ENCODE assay signal across 16 cellular contexts in the genomic region with DNA sequence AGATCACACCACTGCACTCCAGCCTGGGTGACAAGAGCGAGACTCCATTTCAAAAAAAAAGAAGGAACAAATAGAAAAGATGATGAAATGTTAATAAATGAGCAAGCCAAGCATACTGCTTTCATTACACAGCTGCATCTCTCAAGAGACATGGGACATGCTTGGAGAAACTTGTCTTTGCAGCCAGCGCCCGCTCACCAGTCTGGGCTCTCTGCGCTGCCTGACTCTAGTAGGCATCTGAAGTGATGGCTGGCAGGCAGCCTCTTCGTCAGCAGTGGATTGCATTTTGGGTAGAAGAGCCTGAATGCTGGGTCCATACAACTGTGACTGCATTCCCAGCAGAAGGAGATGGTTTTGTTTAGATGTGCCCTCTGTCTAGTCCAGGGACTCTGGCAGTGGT. TPM values are rescaled to one million over a fixed set of nuclear protein-coding genes. Genes with fewer than 3 reads are reported as not detected.
DNase-seq lines count a peak whose midpoint lies in the region; ATAC-seq and TF ChIP-seq lines count a peak whose summit lies in the region.
"Had no signal": no experiment of that assay in that cellular context is flagged by ENCODE, and none has a peak within 500 bp of the region (broad histone marks: within the 10 kb centered on the region; RNA-seq: fewer than 3 reads in every experiment).

No MANE protein-coding gene starts in this region.

- DNase-seq in SK-N-SH, result no peak
- DNase-seq in T-helper 17 cell, result no peak
- peak; percentile 28 to 63 for DNase-seq in foreskin fibroblast
- DNase-seq in HUDEP-2 (lab: John Stamatoyannopoulos, UW; ENCODE audit: unreplicated experiment in 76 of 76), result no peak
- DNase-seq: Caco-2; central memory CD4-positive, alpha-beta T cell; heart left ventricle; NCI-H526 had no signal

- ATAC-seq in SK-N-SH treated with all-trans-retinoic acid at 6 μM for 48 hours, result peak; percentile 44; the same call in 2 of the 3 replicates
- no peak for ATAC-seq in T-helper 17 cell
- ATAC-seq in HG02678 (IDR thresholded peaks at IDR 0.05; ENCODE audit: unreplicated experiment), result no peak
- no peak for ATAC-seq in GM19467 (IDR thresholded peaks at IDR 0.05; ENCODE audit: unreplicated experiment)

- peaks cover 20% of the 10 kb centered on the region for H3K4me1 Mint-ChIP-seq in T-helper 17 cell

- CTCF ChIA-PET in SK-N-SH (lab: Yijun Ruan, JAX), result no interaction called here

- H3K4me1 ChIP-seq in SK-N-SH (ENCODE audit: control insufficient read depth in 1 of 2, insufficient read depth in 2 of 2, low read depth in 1 of 2, low read length in 1 of 2), result peaks cover under 1 to 6% of the 10 kb centered on the region in 2 experiments; a peak in 1 of 4 replicates
- H3K4me1 ChIP-seq: Caco-2 had no signal

- H3K9me3 ChIP-seq in SK-N-SH (no peaks in the 10 kb centered on the region), T-helper 17 cell (ENCODE audit: control insufficient read depth, low read length, poor library complexity, severe bottlenecking) (no peaks in the 10 kb centered on the region)
- H3K9me3 ChIP-seq: Caco-2, heart left ventricle had no signal

- no peak for TF ChIP-seq RAD21 in SK-N-SH (IDR thresholded peaks at IDR 0.05; ENCODE audit: low read length)

- no peaks in the 10 kb centered on the region for H3K9me2 ChIP-seq in SK-N-SH

- H3K27ac Mint-ChIP-seq in T-helper 17 cell, result peak overlapping the region; percentile 92
- H3K27ac Mint-ChIP-seq: activated naive CD4-positive, alpha-beta T cell treated with anti-CD3 and anti-CD28 coated beads, Interleukin-2, amount 50 U/mL, for 24 hours; T-helper 1 cell treated with Interleukin-12 subunit alpha and Interleukin-12 subunit beta and Interleukin-4 antibody, amounts not matched to agents 30 μg/mL and 1 μg/mL, for 36 hours had no signal

- POLR2A ChIA-PET in SK-N-SH (lab: Yijun Ruan, JAX), result no interaction called here

- no peak for TF ChIP-seq EP300 in SK-N-SH (IDR thresholded peaks at IDR 0.05; ENCODE audit: borderline replicate concordance in 1 of 2, low read depth in 1 of 2, low read length in 1 of 2)

- no peak for TF ChIP-seq CTCF in SK-N-SH (IDR thresholded peaks at IDR 0.05)
- TF ChIP-seq CTCF in foreskin fibroblast (IDR thresholded peaks at IDR 0.05; ENCODE audit: low read depth, low read length), result no peak

- H3K4me3 Mint-ChIP-seq in T-helper 17 cell, result no peak overlapping the region
- H3K4me3 Mint-ChIP-seq: activated naive CD4-positive, alpha-beta T cell treated with anti-CD3 and anti-CD28 coated beads, Interleukin-2, amount 50 U/mL, for 24 hours; T-helper 1 cell treated with Interleukin-12 subunit alpha and Interleukin-12 subunit beta and Interleukin-4 antibody, amounts not matched to agents 30 μg/mL and 1 μg/mL, for 36 hours had no signal

- H3K27ac ChIP-seq in SK-N-SH (ENCODE audit: low read depth in 2 of 2, low read length in 1 of 2), result no peak overlapping the region
- H3K27ac ChIP-seq in skin epidermis, result peak overlapping the region in 12 of 21 experiments; percentile 5 to 74 (median 40)
- H3K27ac ChIP-seq: 22Rv1 had no signal

- H3K4me3 ChIP-seq in SK-N-SH (ENCODE audit: low read depth in 2 of 2, low read length in 1 of 2) (no peak overlapping the region), foreskin fibroblast (ENCODE audit: low read depth in 1 of 2, low read length in 2 of 2) (peak overlapping the region in 1 of 2 donors; percentile 26), skin epidermis (no peak overlapping the region)
- H3K4me3 ChIP-seq: heart left ventricle had no signal

- no peaks in the 10 kb centered on the region for H3K27me3 ChIP-seq in SK-N-SH (ENCODE audit: insufficient read depth)
- H3K27me3 ChIP-seq: heart left ventricle had no signal

- H3K27me3 Mint-ChIP-seq in T-helper 17 cell, result no peaks in the 10 kb centered on the region
- H3K27me3 Mint-ChIP-seq: activated naive CD4-positive, alpha-beta T cell treated with anti-CD3 and anti-CD28 coated beads, Interleukin-2, amount 50 U/mL, for 24 hours had no signal

- WGBS in SK-N-SH (ENCODE audit: low lambda C conversion rate), result 96% methylated on average over 5 of the region's 5 CpGs

- no peaks in the 10 kb centered on the region for H3K36me3 ChIP-seq in SK-N-SH (replicated peaks in 1 of 2; ENCODE audit: control insufficient read depth in 1 of 2, insufficient read depth in 2 of 2, low read length in 1 of 2)

- H2AFZ ChIP-seq in SK-N-SH (ENCODE audit: low read depth), result no peak overlapping the region; the same call in 1 of the 2 replicates

- H3K9ac ChIP-seq in SK-N-SH, result no peak overlapping the region

- no peaks in the 10 kb centered on the region for H4K20me1 ChIP-seq in SK-N-SH (ENCODE audit: insufficient read depth)

- no peaks in the 10 kb centered on the region for H3K79me2 ChIP-seq in SK-N-SH (ENCODE audit: insufficient read depth)

- H3F3A ChIP-seq in SK-N-SH (replicated peaks; ENCODE audit: insufficient read depth), result no peaks in the 10 kb centered on the region

- peaks cover 22% of the 10 kb centered on the region for H3K36me3 Mint-ChIP-seq in T-helper 17 cell (ENCODE audit: low read depth)

- no peak overlapping the region for H3K4me2 ChIP-seq in SK-N-SH

TF ChIP-seq in SK-N-SH treated with all-trans-retinoic acid at 6 μM for 48 hours, 23 proteins besides CTCF, POLR2A, EP300 and RAD21:
- TF ChIP-seq ZNF8 (CRISPR knock-in tag; IDR thresholded peaks at IDR 0.05), result no peak
- no peak for TF ChIP-seq BACH2 (CRISPR knock-in tag; IDR thresholded peaks at IDR 0.05; ENCODE audit: borderline replicate concordance)
- TF ChIP-seq GLIS3 (CRISPR knock-in tag; IDR thresholded peaks at IDR 0.05), result no peak

TF ChIP-seq in SK-N-SH, 30 proteins besides CTCF, POLR2A, EP300 and RAD21:
- TF ChIP-seq, protein P1, sequence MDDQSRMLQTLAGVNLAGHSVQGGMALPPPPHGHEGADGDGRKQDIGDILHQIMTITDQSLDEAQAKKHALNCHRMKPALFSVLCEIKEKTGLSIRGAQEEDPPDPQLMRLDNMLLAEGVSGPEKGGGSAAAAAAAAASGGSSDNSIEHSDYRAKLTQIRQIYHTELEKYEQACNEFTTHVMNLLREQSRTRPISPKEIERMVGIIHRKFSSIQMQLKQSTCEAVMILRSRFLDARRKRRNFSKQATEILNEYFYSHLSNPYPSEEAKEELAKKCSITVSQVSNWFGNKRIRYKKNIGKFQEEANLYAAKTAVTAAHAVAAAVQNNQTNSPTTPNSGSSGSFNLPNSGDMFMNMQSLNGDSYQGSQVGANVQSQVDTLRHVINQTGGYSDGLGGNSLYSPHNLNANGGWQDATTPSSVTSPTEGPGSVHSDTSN (IDR thresholded peaks at IDR 0.05), result no peak
- TF ChIP-seq TEAD4 (IDR thresholded peaks at IDR 0.05; ENCODE audit: borderline replicate concordance, insufficient read depth), result no peak
- no peak for TF ChIP-seq SMC3 (IDR thresholded peaks at IDR 0.05; ENCODE audit: low read depth, low read length)
- no peak for TF ChIP-seq FOSL2 (IDR thresholded peaks at IDR 0.05; ENCODE audit: borderline replicate concordance, low read depth)
- no peak for TF ChIP-seq EZH2phosphoT487 (IDR thresholded peaks at IDR 0.05; ENCODE audit: borderline replicate concordance, low read depth)
- no peak for TF ChIP-seq RFX5 (IDR thresholded peaks at IDR 0.05; ENCODE audit: low read length)
- TF ChIP-seq, protein P2, sequence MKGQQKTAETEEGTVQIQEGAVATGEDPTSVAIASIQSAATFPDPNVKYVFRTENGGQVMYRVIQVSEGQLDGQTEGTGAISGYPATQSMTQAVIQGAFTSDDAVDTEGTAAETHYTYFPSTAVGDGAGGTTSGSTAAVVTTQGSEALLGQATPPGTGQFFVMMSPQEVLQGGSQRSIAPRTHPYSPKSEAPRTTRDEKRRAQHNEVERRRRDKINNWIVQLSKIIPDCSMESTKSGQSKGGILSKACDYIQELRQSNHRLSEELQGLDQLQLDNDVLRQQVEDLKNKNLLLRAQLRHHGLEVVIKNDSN (IDR thresholded peaks at IDR 0.05; ENCODE audit: borderline replicate concordance, low read depth), result no peak
- TF ChIP-seq MXI1 (IDR thresholded peaks at IDR 0.05; ENCODE audit: low read depth, low read length), result no peak
- TF ChIP-seq, protein P3, sequence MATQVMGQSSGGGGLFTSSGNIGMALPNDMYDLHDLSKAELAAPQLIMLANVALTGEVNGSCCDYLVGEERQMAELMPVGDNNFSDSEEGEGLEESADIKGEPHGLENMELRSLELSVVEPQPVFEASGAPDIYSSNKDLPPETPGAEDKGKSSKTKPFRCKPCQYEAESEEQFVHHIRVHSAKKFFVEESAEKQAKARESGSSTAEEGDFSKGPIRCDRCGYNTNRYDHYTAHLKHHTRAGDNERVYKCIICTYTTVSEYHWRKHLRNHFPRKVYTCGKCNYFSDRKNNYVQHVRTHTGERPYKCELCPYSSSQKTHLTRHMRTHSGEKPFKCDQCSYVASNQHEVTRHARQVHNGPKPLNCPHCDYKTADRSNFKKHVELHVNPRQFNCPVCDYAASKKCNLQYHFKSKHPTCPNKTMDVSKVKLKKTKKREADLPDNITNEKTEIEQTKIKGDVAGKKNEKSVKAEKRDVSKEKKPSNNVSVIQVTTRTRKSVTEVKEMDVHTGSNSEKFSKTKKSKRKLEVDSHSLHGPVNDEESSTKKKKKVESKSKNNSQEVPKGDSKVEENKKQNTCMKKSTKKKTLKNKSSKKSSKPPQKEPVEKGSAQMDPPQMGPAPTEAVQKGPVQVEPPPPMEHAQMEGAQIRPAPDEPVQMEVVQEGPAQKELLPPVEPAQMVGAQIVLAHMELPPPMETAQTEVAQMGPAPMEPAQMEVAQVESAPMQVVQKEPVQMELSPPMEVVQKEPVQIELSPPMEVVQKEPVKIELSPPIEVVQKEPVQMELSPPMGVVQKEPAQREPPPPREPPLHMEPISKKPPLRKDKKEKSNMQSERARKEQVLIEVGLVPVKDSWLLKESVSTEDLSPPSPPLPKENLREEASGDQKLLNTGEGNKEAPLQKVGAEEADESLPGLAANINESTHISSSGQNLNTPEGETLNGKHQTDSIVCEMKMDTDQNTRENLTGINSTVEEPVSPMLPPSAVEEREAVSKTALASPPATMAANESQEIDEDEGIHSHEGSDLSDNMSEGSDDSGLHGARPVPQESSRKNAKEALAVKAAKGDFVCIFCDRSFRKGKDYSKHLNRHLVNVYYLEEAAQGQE (IDR thresholded peaks at IDR 0.05; ENCODE audit: low read depth, low read length), result no peak
- no peak for TF ChIP-seq SIN3A (IDR thresholded peaks at IDR 0.05; ENCODE audit: borderline replicate concordance, low read depth, low read length)

RNA-seq across cellular contexts. Expression of a gene that starts 48.0 kb away (rescaled TPM):
- 1.4 and 2.8 TPM in 2 replicates for polyA plus RNA-seq in SK-N-SH (2012; rRNA removed)
- polyA plus RNA-seq in SK-N-SH (2012; cell fraction: cytosol; rRNA removed), result 0.97 and 1.5 TPM in 2 replicates
- 1.8 and 3.7 TPM in 2 replicates for polyA plus RNA-seq in SK-N-SH (2012; cell fraction: nucleus; rRNA removed)
- 10 to 100 TPM; 72.8 to 79.0 TPM for total RNA-seq in T-helper 17 cell

RNA-seq across cellular contexts. Expression of a gene that starts 48.9 kb away (rescaled TPM):
- not detected in 2 replicates for polyA plus RNA-seq in SK-N-SH (2012; rRNA removed)
- polyA plus RNA-seq in SK-N-SH (2012; cell fraction: cytosol; rRNA removed), result not detected in 2 replicates
- polyA plus RNA-seq in SK-N-SH (2012; cell fraction: nucleus; rRNA removed), result not detected in 2 replicates
- total RNA-seq in T-helper 17 cell, result under 1 TPM in 1 of 2 donors, not detected in 1; 0.12 TPM
- total RNA-seq: Caco-2 had no signal

RNA-seq across cellular contexts. Expression of a gene that starts 49.1 kb away (rescaled TPM):
- polyA plus RNA-seq in SK-N-SH (2012; rRNA removed), result not detected in 2 replicates
- polyA plus RNA-seq in SK-N-SH (2012; cell fraction: cytosol; rRNA removed), result not detected in 2 replicates
- polyA plus RNA-seq in SK-N-SH (2012; cell fraction: nucleus; rRNA removed), result not detected in 2 replicates
- under 1 TPM in 1 of 2 donors, not detected in 1; 0.13 TPM for total RNA-seq in T-helper 17 cell
- total RNA-seq: Caco-2, G401 had no signal

Comparison
In these comparisons a context has a peak if more than half of its experiments do, and no peak if none do; other contexts are left out.
1. DNase-seq: peak in foreskin fibroblast (2 of 2); none in SK-N-SH (single experiment), T-helper 17 cell (0 of 3) and HUDEP-2 (0 of 76).
2. H3K27ac ChIP-seq: peak in skin epidermis (12 of 21); none in SK-N-SH (0 of 2).